ENCODE assay signal across 18 cellular contexts in genomic region chr7:88072715-88073055, GRCh38.
DNase-seq lines count a peak whose midpoint lies in the region; ATAC-seq and TF ChIP-seq lines count a peak whose summit lies in the region.
"Had no signal": no experiment of that assay in that cellular context is flagged by ENCODE, and none has a peak within 500 bp of the region (broad histone marks: within the 10 kb centered on the region; RNA-seq: fewer than 3 reads in every experiment).

No MANE protein-coding gene starts in this region.

- H3K4me1 Mint-ChIP-seq in naive thymus-derived CD8-positive, alpha-beta T cell: peaks cover 0 to 3% (median under 1%) of the 10 kb centered on the region in 4 donors
- H3K4me1 Mint-ChIP-seq: T-helper 17 cell had no signal

- no peak overlapping the region for H3K4me3 ChIP-seq in gastrocnemius medialis
- H3K4me3 ChIP-seq: BLaER1 treated with 17β-estradiol and CSF1 and Interleukin-3, amounts not matched to agents 10 nM and 100 nM; GM23248; vagina had no signal

- intact Hi-C loops in gastrocnemius medialis (cut with DNase I; ENCODE audit: low total_unique reads): no loop called here

- H3K27ac ChIP-seq in gastrocnemius medialis: no peak overlapping the region
- H3K27ac ChIP-seq: BLaER1 treated with 17β-estradiol and CSF1 and Interleukin-3, amounts not matched to agents 10 nM and 100 nM; GM23248; RWPE1; vagina had no signal

- H3K27ac Mint-ChIP-seq in naive thymus-derived CD8-positive, alpha-beta T cell: no peak overlapping the region
- H3K27ac Mint-ChIP-seq: T-helper 17 cell had no signal

- H3K4me1 ChIP-seq in gastrocnemius medialis: no peaks in the 10 kb centered on the region
- H3K4me1 ChIP-seq: BLaER1 treated with 17β-estradiol and CSF1 and Interleukin-3, amounts not matched to agents 10 nM and 100 nM; vagina had no signal

- DNase-seq in NCI-H69 (lab: John Stamatoyannopoulos, UW): peak; percentile 34
- DNase-seq in SHP77 (lab: John Stamatoyannopoulos, UW): no peak
- no peak for DNase-seq in gastrocnemius medialis
- DNase-seq in naive thymus-derived CD8-positive, alpha-beta T cell: no peak
- DNase-seq: activated CD4-positive, alpha-beta T cell treated with anti-CD3 and anti-CD28 coated beads for 4 hours; activated T-cell treated with anti-CD3 and anti-CD28 coated beads, Interleukin-2, amount 50 U/mL, for 1 hour; GM23248; NCI-H2029; NCI-H748 treated with DMSO at 0.1 percent for 48 hours; occipital lobe; stimulated activated naive CD4-positive, alpha-beta T cell treated with Interleukin-2 at 50 U/mL for 16 hours; T-helper 17 cell had no signal

- peaks cover 0 to 13% (median 4%) of the 10 kb centered on the region in 9 donors for H3K9me3 Mint-ChIP-seq in naive thymus-derived CD8-positive, alpha-beta T cell

- H3K4me3 Mint-ChIP-seq in naive thymus-derived CD8-positive, alpha-beta T cell: no peak overlapping the region
- H3K4me3 Mint-ChIP-seq: T-helper 17 cell had no signal

- H3K36me3 ChIP-seq in gastrocnemius medialis: no peaks in the 10 kb centered on the region
- H3K36me3 ChIP-seq: vagina had no signal

- ATAC-seq in GM18909 (IDR thresholded peaks at IDR 0.05; ENCODE audit: poor library complexity, unreplicated experiment) (peak; percentile 45), GM21526 (IDR thresholded peaks at IDR 0.05; ENCODE audit: low FRiP score, unreplicated experiment) (peak; percentile 33), HG03025 (IDR thresholded peaks at IDR 0.05; ENCODE audit: low FRiP score, unreplicated experiment) (peak; percentile 10), gastrocnemius medialis (no peak)
- ATAC-seq in naive thymus-derived CD8-positive, alpha-beta T cell: no peak
- ATAC-seq: T-helper 17 cell had no signal

- POLR2A ChIA-PET in naive thymus-derived CD8-positive, alpha-beta T cell (lab: Charles Lee): no interaction called here

- TF ChIP-seq CTCF in gastrocnemius medialis (IDR thresholded peaks at IDR 0.05 in 4 of 5, conservative IDR thresholded peaks at IDR 0.05 in 1 of 5): no peak

- no peaks in the 10 kb centered on the region for H3K27me3 ChIP-seq in gastrocnemius medialis
- H3K27me3 ChIP-seq: BLaER1 treated with 17β-estradiol and CSF1 and Interleukin-3, amounts not matched to agents 10 nM and 100 nM; vagina had no signal

- peaks cover 5 to 20% (median 14%) of the 10 kb centered on the region in 3 donors for H3K36me3 Mint-ChIP-seq in naive thymus-derived CD8-positive, alpha-beta T cell

- in situ Hi-C loops in gastrocnemius medialis (cut with MboI; ENCODE audit: low sequenced_read_pairs in 4 of 4): no loop called here

- no peak for TF ChIP-seq POLR2A in gastrocnemius medialis (IDR thresholded peaks at IDR 0.05)

- no peaks in the 10 kb centered on the region for H3K27me3 Mint-ChIP-seq in naive thymus-derived CD8-positive, alpha-beta T cell
- H3K27me3 Mint-ChIP-seq: T-helper 17 cell had no signal

- H3K9me3 ChIP-seq in gastrocnemius medialis: no peaks in the 10 kb centered on the region
- H3K9me3 ChIP-seq: BLaER1 treated with 17β-estradiol and CSF1 and Interleukin-3, amounts not matched to agents 10 nM and 100 nM; vagina had no signal

Comparison
In these comparisons a context has a peak if more than half of its experiments do, and no peak if none do; other contexts are left out.
1. ATAC-seq: peak in GM18909 (single experiment), GM21526 (single experiment) and HG03025 (single experiment); none in gastrocnemius medialis (0 of 2) and naive thymus-derived CD8-positive, alpha-beta T cell (0 of 2).